Comparison of ENCODE assay signal across 1 cellular context in the genomic region with DNA sequence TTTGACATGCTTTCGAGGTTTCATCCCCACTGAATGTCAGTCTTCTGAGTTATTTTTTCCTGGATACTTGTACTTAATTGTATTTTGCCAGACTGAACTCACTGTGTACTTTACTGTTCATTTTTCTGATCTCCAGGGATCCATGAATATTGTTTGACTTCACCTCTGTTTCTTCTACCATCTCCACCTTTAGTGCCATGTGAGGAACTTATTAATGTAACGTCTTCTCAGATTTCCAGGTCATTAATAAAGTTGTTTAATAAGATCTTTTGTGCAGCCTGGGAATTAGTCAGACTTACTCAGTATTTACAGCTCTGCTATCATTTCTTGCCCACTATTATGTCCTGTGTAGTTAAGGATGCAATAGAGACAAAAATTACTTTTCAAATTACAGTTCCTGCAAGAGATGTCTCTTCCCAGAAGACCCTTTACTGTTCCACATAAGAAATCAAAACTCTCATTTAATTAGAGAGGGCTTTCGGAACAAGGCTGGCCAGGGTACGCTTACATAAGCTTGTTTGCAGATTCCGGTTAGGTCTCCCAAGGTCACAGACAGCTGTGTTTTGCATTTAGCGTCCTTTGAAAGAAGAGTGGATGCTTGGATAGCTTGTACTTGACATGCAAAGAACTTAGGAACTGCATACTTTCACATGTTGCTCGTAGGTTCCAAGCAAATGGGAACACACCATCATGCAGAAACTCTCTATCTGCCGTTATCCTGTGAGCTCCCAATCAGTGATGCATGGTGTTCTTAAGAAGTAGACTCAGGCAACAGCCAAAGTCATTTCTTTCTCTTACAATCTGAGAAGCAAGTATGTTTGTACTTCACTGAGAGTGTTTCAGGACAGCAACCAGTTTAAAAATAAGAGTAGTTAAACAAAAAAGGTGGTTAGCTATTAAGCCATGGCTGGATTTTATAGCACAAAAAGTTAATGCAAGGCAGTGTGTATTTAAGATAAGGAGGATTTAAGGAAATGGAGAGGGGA.
TF ChIP-seq lines count a peak whose summit lies in the region.

No MANE protein-coding gene starts in this region.

TF ChIP-seq in HepG2, 621 proteins besides CTCF, POLR2A, EP300 and RAD21 (continued from another document):
- TF ChIP-seq, protein P1, sequence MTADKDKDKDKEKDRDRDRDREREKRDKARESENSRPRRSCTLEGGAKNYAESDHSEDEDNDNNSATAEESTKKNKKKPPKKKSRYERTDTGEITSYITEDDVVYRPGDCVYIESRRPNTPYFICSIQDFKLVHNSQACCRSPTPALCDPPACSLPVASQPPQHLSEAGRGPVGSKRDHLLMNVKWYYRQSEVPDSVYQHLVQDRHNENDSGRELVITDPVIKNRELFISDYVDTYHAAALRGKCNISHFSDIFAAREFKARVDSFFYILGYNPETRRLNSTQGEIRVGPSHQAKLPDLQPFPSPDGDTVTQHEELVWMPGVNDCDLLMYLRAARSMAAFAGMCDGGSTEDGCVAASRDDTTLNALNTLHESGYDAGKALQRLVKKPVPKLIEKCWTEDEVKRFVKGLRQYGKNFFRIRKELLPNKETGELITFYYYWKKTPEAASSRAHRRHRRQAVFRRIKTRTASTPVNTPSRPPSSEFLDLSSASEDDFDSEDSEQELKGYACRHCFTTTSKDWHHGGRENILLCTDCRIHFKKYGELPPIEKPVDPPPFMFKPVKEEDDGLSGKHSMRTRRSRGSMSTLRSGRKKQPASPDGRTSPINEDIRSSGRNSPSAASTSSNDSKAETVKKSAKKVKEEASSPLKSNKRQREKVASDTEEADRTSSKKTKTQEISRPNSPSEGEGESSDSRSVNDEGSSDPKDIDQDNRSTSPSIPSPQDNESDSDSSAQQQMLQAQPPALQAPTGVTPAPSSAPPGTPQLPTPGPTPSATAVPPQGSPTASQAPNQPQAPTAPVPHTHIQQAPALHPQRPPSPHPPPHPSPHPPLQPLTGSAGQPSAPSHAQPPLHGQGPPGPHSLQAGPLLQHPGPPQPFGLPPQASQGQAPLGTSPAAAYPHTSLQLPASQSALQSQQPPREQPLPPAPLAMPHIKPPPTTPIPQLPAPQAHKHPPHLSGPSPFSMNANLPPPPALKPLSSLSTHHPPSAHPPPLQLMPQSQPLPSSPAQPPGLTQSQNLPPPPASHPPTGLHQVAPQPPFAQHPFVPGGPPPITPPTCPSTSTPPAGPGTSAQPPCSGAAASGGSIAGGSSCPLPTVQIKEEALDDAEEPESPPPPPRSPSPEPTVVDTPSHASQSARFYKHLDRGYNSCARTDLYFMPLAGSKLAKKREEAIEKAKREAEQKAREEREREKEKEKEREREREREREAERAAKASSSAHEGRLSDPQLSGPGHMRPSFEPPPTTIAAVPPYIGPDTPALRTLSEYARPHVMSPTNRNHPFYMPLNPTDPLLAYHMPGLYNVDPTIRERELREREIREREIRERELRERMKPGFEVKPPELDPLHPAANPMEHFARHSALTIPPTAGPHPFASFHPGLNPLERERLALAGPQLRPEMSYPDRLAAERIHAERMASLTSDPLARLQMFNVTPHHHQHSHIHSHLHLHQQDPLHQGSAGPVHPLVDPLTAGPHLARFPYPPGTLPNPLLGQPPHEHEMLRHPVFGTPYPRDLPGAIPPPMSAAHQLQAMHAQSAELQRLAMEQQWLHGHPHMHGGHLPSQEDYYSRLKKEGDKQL (CRISPR knock-in tag; IDR thresholded peaks at IDR 0.05; ENCODE audit: low read depth), result peak; percentile 47; the same call in 1 of the 2 replicates
- TF ChIP-seq ZNF562 (CRISPR knock-in tag; IDR thresholded peaks at IDR 0.05; ENCODE audit: borderline replicate concordance) (no peak), NCOA2 (CRISPR knock-in tag; IDR thresholded peaks at IDR 0.05) (peak; percentile 97), ZNF547 (CRISPR knock-in tag; IDR thresholded peaks at IDR 0.05) (peak; percentile 55; the same call in 1 of the 2 replicates), FOSL2 (CRISPR knock-in tag; IDR thresholded peaks at IDR 0.05) (peak; percentile 75), ZNF431 (CRISPR knock-in tag; IDR thresholded peaks at IDR 0.05; ENCODE audit: borderline replicate concordance, low read depth) (peak; percentile 88; the same call in 1 of the 2 replicates), GATA4 (IDR thresholded peaks at IDR 0.05; ENCODE audit: borderline replicate concordance, low read depth) (peak; percentile 86; the same call in 1 of the 2 replicates), ZNF772 (CRISPR knock-in tag; IDR thresholded peaks at IDR 0.05) (peak; percentile 62; the same call in 1 of the 2 replicates), KLF6 (CRISPR knock-in tag; IDR thresholded peaks at IDR 0.05) (0 out of 2 replicates have a peak, but pooled peaks have one; percentile 49), U2AF1 (optimal IDR thresholded peaks at IDR 0.05; ENCODE audit: low read depth, low read length) (no peak)
TF ChIP-seq in HepG2: peak in this region for 193.
